ENCODE assay signal across 1 cellular context in genomic region chr18:35049111-35050003, GRCh38.
A peak's percentile ranks its signal among the peaks of the same experiment; 100 is the strongest.
TF ChIP-seq lines count a peak whose summit lies in the region.

No MANE protein-coding gene starts in this region.

TF ChIP-seq in GM12878, 131 proteins besides CTCF, POLR2A, EP300 and RAD21 (continued from another document):
- TF ChIP-seq BCLAF1 (IDR thresholded peaks at IDR 0.05) (no peak), RB1 (IDR thresholded peaks at IDR 0.05; ENCODE audit: borderline replicate concordance) (no peak), NRF1 (conservative IDR thresholded peaks at IDR 0.05; ENCODE audit: low read depth, low read length) (no peak), EED (IDR thresholded peaks at IDR 0.05; ENCODE audit: low read depth) (no peak), SRF (IDR thresholded peaks at IDR 0.05; ENCODE audit: low read depth in 2 of 2, low read length in 2 of 2) (no peak), RAD51 (IDR thresholded peaks at IDR 0.05) (no peak), BACH1 (IDR thresholded peaks at IDR 0.05; ENCODE audit: borderline replicate concordance) (no peak), MYC (IDR thresholded peaks at IDR 0.05; ENCODE audit: insufficient read depth, insufficient read length, insufficient replicate concordance, low read length, severe bottlenecking) (no peak), CBX5 (IDR thresholded peaks at IDR 0.05; ENCODE audit: low read depth) (no peak), IRF4 (IDR thresholded peaks at IDR 0.05; ENCODE audit: low read depth, low read length) (no peak), GABPA (IDR thresholded peaks at IDR 0.05; ENCODE audit: low read depth) (no peak), DPF2 (IDR thresholded peaks at IDR 0.05) (0 out of 2 replicates have a peak, but pooled peaks have one; percentile 28), SREBF2 (IDR thresholded peaks at IDR 0.05; ENCODE audit: low read length) (no peak)
